Comparison of ENCODE assay signal across 12 cellular contexts in genomic region chr16:54651851-54652770, GRCh38.
A peak's percentile ranks its signal among the peaks of the same experiment; 100 is the strongest.
DNase-seq lines count a peak whose midpoint lies in the region; ATAC-seq and TF ChIP-seq lines count a peak whose summit lies in the region.
"Had no signal": no experiment of that assay in that cellular context is flagged by ENCODE, and none has a peak within 500 bp of the region (broad histone marks: within the 10 kb centered on the region; RNA-seq: fewer than 3 reads in every experiment).

No MANE protein-coding gene starts in this region.

- 43 to 54% methylated on average over 14 of the region's 14 CpGs for WGBS in upper lobe of left lung, 2 donors
- 84% methylated on average over 14 of the region's 14 CpGs for WGBS in prostate gland

- H3K36me3 ChIP-seq in upper lobe of left lung (no peaks in the 10 kb centered on the region), prostate gland (no peaks in the 10 kb centered on the region)
- H3K36me3 ChIP-seq: adrenal gland had no signal

- H3K27ac ChIP-seq in upper lobe of left lung: peak overlapping the region in 3 of 4 donors; percentile 49 to 74 (median 72)
- no peak overlapping the region for H3K27ac ChIP-seq in prostate gland
- H3K27ac ChIP-seq: adrenal gland had no signal

- H3K27me3 ChIP-seq in upper lobe of left lung (no peaks in the 10 kb centered on the region), prostate gland (replicated peaks; ENCODE audit: insufficient read depth) (no peaks in the 10 kb centered on the region)

- TF ChIP-seq CTCF in upper lobe of left lung (IDR thresholded peaks at IDR 0.05): no peak
- TF ChIP-seq CTCF in prostate gland (IDR thresholded peaks at IDR 0.05): no peak

- H3K4me3 ChIP-seq in Jurkat, Clone E6-1 (ENCODE audit: low read length): no peak overlapping the region
- no peak overlapping the region for H3K4me3 ChIP-seq in upper lobe of left lung
- no peak overlapping the region for H3K4me3 ChIP-seq in prostate gland
- H3K4me3 ChIP-seq: adrenal gland had no signal

- intact Hi-C loops in prostate gland (cut with DNase I): no loop called here

- peak; percentile 11 for DNase-seq in Jurkat, Clone E6-1 (ENCODE audit: low read depth, low spot score)
- DNase-seq in SKM-1 treated with dmso at 0.1 percent for 144 hours (lab: John Stamatoyannopoulos, UW; ENCODE audit: unreplicated experiment) (peak; percentile 46), iPS DF 19.7 (ENCODE audit: low read depth, low spot score) (peak; percentile 7), upper lobe of left lung (peak in 1 of 2 donors; percentile 75), glomerular visceral epithelial cell (ENCODE audit: extremely low spot score) (no peak), prostate gland (ENCODE audit: low spot score) (no peak)
- DNase-seq: activated T-cell treated with anti-CD3 and anti-CD28 coated beads, Interleukin-2, amount 50 U/mL, for 4 hours; adrenal gland; cortex of kidney; right cardiac atrium; stimulated activated naive CD4-positive, alpha-beta T cell treated with Interleukin-2 at 50 U/mL for 16 hours had no signal

- H3K9me3 ChIP-seq in upper lobe of left lung (no peaks in the 10 kb centered on the region), prostate gland (no peaks in the 10 kb centered on the region)
- H3K9me3 ChIP-seq: adrenal gland had no signal

- TF ChIP-seq POLR2A in upper lobe of left lung (IDR thresholded peaks at IDR 0.05): peak in 1 of 4 donors; percentile 38
- no peak for TF ChIP-seq POLR2A in prostate gland (IDR thresholded peaks at IDR 0.05)

- TF ChIP-seq EP300 in upper lobe of left lung (IDR thresholded peaks at IDR 0.05): no peak

- H3K4me1 ChIP-seq in upper lobe of left lung: peaks cover 10 to 52% (median 20%) of the 10 kb centered on the region in 4 donors
- peaks cover 2% of the 10 kb centered on the region for H3K4me1 ChIP-seq in prostate gland (replicated peaks)

- ATAC-seq in upper lobe of left lung (ENCODE audit: low FRiP score in 2 of 2): peak; percentile 24 to 82
- ATAC-seq in GM18517 (IDR thresholded peaks at IDR 0.05; ENCODE audit: unreplicated experiment): no peak
- ATAC-seq: activated T-cell treated with anti-CD3 and anti-CD28 coated beads, Interleukin-2, amount 50 U/mL, for 4 hours; right cardiac atrium had no signal

Comparison
In these comparisons a context has a peak if more than half of its experiments do, and no peak if none do; other contexts are left out.
1. DNase-seq: peak in Jurkat, Clone E6-1 (single experiment), SKM-1 treated with dmso at 0.1 percent for 144 hours (single experiment) and iPS DF 19.7 (single experiment); none in glomerular visceral epithelial cell (single experiment) and prostate gland (single experiment).
2. H3K27ac ChIP-seq: peak in upper lobe of left lung (3 of 4); none in prostate gland (0 of 2).